In genomic region chrX:153164733-153165132, GRCh38 we compare ENCODE assay signal across 2 cellular contexts.
TF ChIP-seq lines count a peak whose summit lies in the region.

No MANE protein-coding gene starts in this region.

TF ChIP-seq in IMR-90, 13 proteins besides CTCF, POLR2A, EP300 and RAD21:
- no peak for TF ChIP-seq SMC3 (IDR thresholded peaks at IDR 0.05; ENCODE audit: low read depth, low read length)
- TF ChIP-seq RCOR1 (IDR thresholded peaks at IDR 0.05; ENCODE audit: insufficient replicate concordance, low read length), result no peak
- no peak for TF ChIP-seq USF2 (IDR thresholded peaks at IDR 0.05; ENCODE audit: low read depth, low read length)
- TF ChIP-seq, protein P1, sequence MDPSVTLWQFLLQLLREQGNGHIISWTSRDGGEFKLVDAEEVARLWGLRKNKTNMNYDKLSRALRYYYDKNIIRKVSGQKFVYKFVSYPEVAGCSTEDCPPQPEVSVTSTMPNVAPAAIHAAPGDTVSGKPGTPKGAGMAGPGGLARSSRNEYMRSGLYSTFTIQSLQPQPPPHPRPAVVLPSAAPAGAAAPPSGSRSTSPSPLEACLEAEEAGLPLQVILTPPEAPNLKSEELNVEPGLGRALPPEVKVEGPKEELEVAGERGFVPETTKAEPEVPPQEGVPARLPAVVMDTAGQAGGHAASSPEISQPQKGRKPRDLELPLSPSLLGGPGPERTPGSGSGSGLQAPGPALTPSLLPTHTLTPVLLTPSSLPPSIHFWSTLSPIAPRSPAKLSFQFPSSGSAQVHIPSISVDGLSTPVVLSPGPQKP (IDR thresholded peaks at IDR 0.05; ENCODE audit: borderline replicate concordance, low read depth, low read length), result no peak
- TF ChIP-seq CHD1 (IDR thresholded peaks at IDR 0.05; ENCODE audit: low read depth, low read length), result no peak
- TF ChIP-seq CEBPB (IDR thresholded peaks at IDR 0.05; ENCODE audit: low read depth, low read length), result no peak
- TF ChIP-seq RFX5 (IDR thresholded peaks at IDR 0.05; ENCODE audit: low read depth, low read length), result no peak
- TF ChIP-seq BHLHE40 (IDR thresholded peaks at IDR 0.05; ENCODE audit: low read depth, low read length), result no peak
- TF ChIP-seq NFE2L2 (IDR thresholded peaks at IDR 0.05; ENCODE audit: low read depth, low read length), result no peak
- no peak for TF ChIP-seq MAZ (IDR thresholded peaks at IDR 0.05; ENCODE audit: borderline replicate concordance, low read depth, low read length)
- TF ChIP-seq MAFK (IDR thresholded peaks at IDR 0.05; ENCODE audit: low read depth, low read length), result no peak
- no peak for TF ChIP-seq MXI1 (IDR thresholded peaks at IDR 0.05; ENCODE audit: borderline replicate concordance, low read depth, low read length)
- TF ChIP-seq FOS (IDR thresholded peaks at IDR 0.05; ENCODE audit: low read depth, low read length), result no peak

TF ChIP-seq in K562, 482 proteins besides CTCF, POLR2A, EP300 and RAD21:
- TF ChIP-seq RBM25 (IDR thresholded peaks at IDR 0.05; ENCODE audit: low read depth, low read length, severe bottlenecking) (peak; percentile 15), NFYB (IDR thresholded peaks at IDR 0.05; ENCODE audit: extremely low read depth, insufficient read length) (peak; percentile 89), KDM1A (IDR thresholded peaks at IDR 0.05) (no peak), KAT7 (CRISPR knock-in tag; IDR thresholded peaks at IDR 0.05; ENCODE audit: borderline replicate concordance) (no peak), MTA3 (IDR thresholded peaks at IDR 0.05; ENCODE audit: borderline replicate concordance) (peak; percentile 58; the same call in 1 of the 2 replicates), ATF2 (CRISPR knock-in tag; IDR thresholded peaks at IDR 0.05) (no peak), THRAP3 (IDR thresholded peaks at IDR 0.05; ENCODE audit: borderline replicate concordance) (no peak), ZBTB43 (CRISPR knock-in tag; IDR thresholded peaks at IDR 0.05) (no peak), POLR2H (tag; IDR thresholded peaks at IDR 0.05; ENCODE audit: low read depth) (no peak)
- TF ChIP-seq, protein P2, sequence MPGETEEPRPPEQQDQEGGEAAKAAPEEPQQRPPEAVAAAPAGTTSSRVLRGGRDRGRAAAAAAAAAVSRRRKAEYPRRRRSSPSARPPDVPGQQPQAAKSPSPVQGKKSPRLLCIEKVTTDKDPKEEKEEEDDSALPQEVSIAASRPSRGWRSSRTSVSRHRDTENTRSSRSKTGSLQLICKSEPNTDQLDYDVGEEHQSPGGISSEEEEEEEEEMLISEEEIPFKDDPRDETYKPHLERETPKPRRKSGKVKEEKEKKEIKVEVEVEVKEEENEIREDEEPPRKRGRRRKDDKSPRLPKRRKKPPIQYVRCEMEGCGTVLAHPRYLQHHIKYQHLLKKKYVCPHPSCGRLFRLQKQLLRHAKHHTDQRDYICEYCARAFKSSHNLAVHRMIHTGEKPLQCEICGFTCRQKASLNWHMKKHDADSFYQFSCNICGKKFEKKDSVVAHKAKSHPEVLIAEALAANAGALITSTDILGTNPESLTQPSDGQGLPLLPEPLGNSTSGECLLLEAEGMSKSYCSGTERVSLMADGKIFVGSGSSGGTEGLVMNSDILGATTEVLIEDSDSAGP (CRISPR knock-in tag; IDR thresholded peaks at IDR 0.05), result no peak
